In the genomic region with DNA sequence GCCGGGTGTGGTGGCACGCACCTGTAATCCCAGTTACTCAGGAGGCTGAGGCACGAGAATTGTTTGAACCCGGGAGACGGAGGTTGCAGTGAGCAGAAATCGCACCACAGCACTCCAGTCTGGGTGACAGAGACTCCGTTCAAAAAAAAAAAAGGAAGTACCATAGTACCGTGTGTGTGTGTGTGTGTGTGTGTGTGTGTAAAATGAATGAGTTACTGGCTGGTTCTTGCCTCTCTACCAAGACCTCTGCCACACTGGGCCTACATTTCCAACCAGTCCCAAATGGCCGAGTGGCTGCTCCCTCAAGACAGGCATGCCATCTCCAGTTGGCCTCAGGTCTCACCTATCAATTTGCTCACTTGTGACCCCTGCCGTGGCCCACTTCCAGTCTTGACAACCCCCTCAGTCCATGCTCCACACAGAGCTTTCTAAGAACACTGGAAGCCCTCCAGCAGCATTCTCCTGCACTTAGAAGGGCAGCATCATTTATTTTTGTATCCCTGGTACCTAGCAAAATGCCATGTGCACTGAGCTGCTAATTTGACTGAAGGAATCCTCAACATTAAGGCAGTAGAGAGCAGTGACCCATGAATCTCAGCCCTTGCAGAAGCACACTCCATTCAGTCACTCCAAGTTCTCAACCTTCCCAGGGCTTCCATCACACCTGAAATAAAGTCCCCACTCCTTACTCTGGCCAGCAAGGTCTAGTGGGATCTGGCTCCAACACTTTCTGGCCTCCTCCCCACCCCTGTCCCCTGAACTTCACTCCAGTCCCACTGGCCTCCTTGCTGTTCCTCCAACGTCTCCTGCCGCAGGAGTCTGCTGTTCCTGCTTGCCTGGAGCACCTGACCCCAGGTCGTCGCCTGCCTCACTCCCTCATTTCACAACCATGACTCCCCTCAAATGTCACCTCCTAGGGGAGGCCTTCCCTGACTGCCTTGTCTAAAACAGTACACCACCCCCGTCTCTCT, we compare ENCODE assay signal across 10 cellular contexts. TPM values are rescaled to one million over a fixed set of nuclear protein-coding genes. Genes with fewer than 3 reads are reported as not detected.
A peak's percentile ranks its signal among the peaks of the same experiment; 100 is the strongest.
DNase-seq lines count a peak whose midpoint lies in the region; ATAC-seq, FAIRE-seq and TF ChIP-seq lines count a peak whose summit lies in the region.
"Had no signal": no experiment of that assay in that cellular context is flagged by ENCODE, and none has a peak within 500 bp of the region (broad histone marks: within the 10 kb centered on the region; RNA-seq: fewer than 3 reads in every experiment).

No MANE protein-coding gene starts in this region.

- WGBS in small intestine, 3 donors = 75 to 80% (median 80%) methylated on average over 15 of the region's 15 CpGs

- peak overlapping the region; percentile 48; the same call in 1 of the 2 replicates for H3K27ac ChIP-seq in HCT116 (ENCODE audit: low read depth, low read length)
- H3K27ac ChIP-seq in RWPE1 = peak overlapping the region; percentile 71
- H3K27ac ChIP-seq in small intestine (ENCODE audit: low read depth in 1 of 2, low read length in 1 of 2) = peak overlapping the region; percentile 15 to 32

- POLR2A ChIA-PET in HCT116 (lab: Charles Lee) (no interaction called here), RWPE1 (lab: Yijun Ruan, JAX; ENCODE audit: low non-redundant PET) (no interaction called here)

- H3K36me3 Mint-ChIP-seq in endothelial cell (ENCODE audit: low read depth, unreplicated experiment) = peaks cover 29% of the 10 kb centered on the region

- H3K9ac ChIP-seq in HCT116 (ENCODE audit: low read length) = no peak overlapping the region

- no peak for DNase-seq in HCT116 (ENCODE audit: low read depth, low spot score)
- no peak for DNase-seq in RWPE1 (ENCODE audit: low spot score)
- no peak for DNase-seq in endothelial cell (ENCODE audit: low spot score)
- no peak for DNase-seq in small intestine
- no peak for DNase-seq in cortex of kidney (lab: John Stamatoyannopoulos, UW)
- DNase-seq in COLO668 (lab: John Stamatoyannopoulos, UW; ENCODE audit: unreplicated experiment) = no peak
- DNase-seq: HCEC 1CT had no signal

- H3K4me2 ChIP-seq in HCT116 (ENCODE audit: low read length) = no peak overlapping the region

- no peaks in the 10 kb centered on the region for H3K9me3 Mint-ChIP-seq in endothelial cell (ENCODE audit: unreplicated experiment)

- H3K27me3 Mint-ChIP-seq in endothelial cell (ENCODE audit: unreplicated experiment) = peaks cover 10% of the 10 kb centered on the region

- peaks cover 91% of the 10 kb centered on the region for H3K79me2 ChIP-seq in HCT116 (ENCODE audit: insufficient read depth, low read length)

- TF ChIP-seq CTCF in HCT116 (IDR thresholded peaks at IDR 0.05 in 2 of 3, conservative IDR thresholded peaks at IDR 0.05 in 1 of 3; ENCODE audit: borderline replicate concordance in 1 of 3, insufficient read depth in 1 of 3, low read depth in 2 of 3, low read length in 2 of 3) (no peak), RWPE1 (conservative IDR thresholded peaks at IDR 0.05; ENCODE audit: low read depth) (no peak), endothelial cell (IDR thresholded peaks at IDR 0.05; ENCODE audit: unreplicated experiment) (no peak)

- H3K27me3 ChIP-seq in HCT116 (ENCODE audit: insufficient read depth, low read length) = no peaks in the 10 kb centered on the region
- H3K27me3 ChIP-seq in small intestine (ENCODE audit: control insufficient read depth in 2 of 2, insufficient read depth in 2 of 2, low read length in 2 of 2) = no peaks in the 10 kb centered on the region

- H3K4me3 ChIP-seq in HCT116 (replicated peaks in 1 of 2; ENCODE audit: low read depth in 1 of 2, low read length in 2 of 2) (no peak overlapping the region), small intestine (ENCODE audit: low read depth in 1 of 2, low read length in 2 of 2) (no peak overlapping the region)

- H2AFZ ChIP-seq in HCT116 (ENCODE audit: low read depth, low read length, poor library complexity, severe bottlenecking) = no peak overlapping the region

- FAIRE-seq in small intestine (lab: Jason Lieb, UNC) = no peak

- no peak for TF ChIP-seq RAD21 in HCT116 (IDR thresholded peaks at IDR 0.05; ENCODE audit: low read depth)

- H3K9me3 ChIP-seq in HCT116 (ENCODE audit: control insufficient read depth in 1 of 2, insufficient read depth in 1 of 2, low read depth in 1 of 2, low read length in 2 of 2) (no peaks in the 10 kb centered on the region), small intestine (ENCODE audit: control insufficient read depth, low read depth) (no peaks in the 10 kb centered on the region)

- ATAC-seq in HCT116 = no peak
- no peak for ATAC-seq in HG03159 (IDR thresholded peaks at IDR 0.05; ENCODE audit: unreplicated experiment)
- no peak for ATAC-seq in GM21390 (IDR thresholded peaks at IDR 0.05; ENCODE audit: unreplicated experiment)

- RAD21 ChIA-PET in HCT116 (lab: Charles Lee; ENCODE audit: low non-redundant PET in 1 of 2, low total read pairs in 2 of 2, uncharacterized antibody in 2 of 2, unreplicated experiment in 2 of 2) = no interaction called here

- intact Hi-C loops in HCT116 (cut with micrococcal nuclease) = no loop called here

- no peak for TF ChIP-seq POLR2A in HCT116 (IDR thresholded peaks at IDR 0.05; ENCODE audit: borderline replicate concordance, extremely low read depth, insufficient read depth, insufficient read length)

- no peaks in the 10 kb centered on the region for H4K20me1 ChIP-seq in HCT116 (ENCODE audit: insufficient read depth)

- CTCF ChIA-PET in HCT116 (lab: Charles Lee) = no interaction called here
- CTCF ChIA-PET in RWPE1 (lab: Yijun Ruan, JAX) = interaction anchor here (1.3 to 11.0 kb wide), 2 partner anchors 53 to 54 kb away, joined by 3 to 163 read pairs; a partner anchor contains a TSS

- H3K36me3 ChIP-seq in HCT116 (ENCODE audit: control insufficient read depth in 1 of 2, insufficient read depth in 2 of 2, low read length in 2 of 2) (peaks cover 2 to 61% of the 10 kb centered on the region in 2 experiments; a peak in 2 of 4 replicates), small intestine (ENCODE audit: control insufficient read depth in 2 of 2, insufficient read depth in 2 of 2, low read length in 2 of 2) (peaks cover 3 to 15% of the 10 kb centered on the region in 2 donors)

- no peaks in the 10 kb centered on the region for H3K9me2 ChIP-seq in HCT116 (ENCODE audit: insufficient read depth)

- peaks cover 38% of the 10 kb centered on the region for H3K4me1 Mint-ChIP-seq in endothelial cell (ENCODE audit: unreplicated experiment)

- no peak overlapping the region for H3K27ac Mint-ChIP-seq in endothelial cell (ENCODE audit: unreplicated experiment)

- BruUV-seq in HCT116 (replicated peaks; lab: Mats Ljungman, UMichigan) = no TSS peak

- H3K4me1 ChIP-seq in HCT116 (ENCODE audit: control insufficient read depth in 1 of 2, insufficient read depth in 2 of 2, low read length in 2 of 2) = peaks cover 35 to 87% of the 10 kb centered on the region in 2 experiments
- H3K4me1 ChIP-seq in small intestine (ENCODE audit: control insufficient read depth in 2 of 2, insufficient read depth in 1 of 2, low read depth in 1 of 2, low read length in 1 of 2) = peaks cover 7 to 9% of the 10 kb centered on the region in 2 donors

- peak overlapping the region; percentile 29 for H3K4me3 Mint-ChIP-seq in endothelial cell (ENCODE audit: unreplicated experiment)

TF ChIP-seq in HCT116, 20 proteins besides CTCF, POLR2A, EP300 and RAD21 (continues in another document):
- TF ChIP-seq POLR2AphosphoS5 (IDR thresholded peaks at IDR 0.05; ENCODE audit: low read depth, low read length) = no peak
- TF ChIP-seq EZH2 (IDR thresholded peaks at IDR 0.05) = no peak
- TF ChIP-seq SIN3A (IDR thresholded peaks at IDR 0.05; ENCODE audit: low read depth) = no peak
- TF ChIP-seq ZNF274 (IDR thresholded peaks at IDR 0.05; ENCODE audit: low read depth, low read length) = no peak
- TF ChIP-seq FOSL1 (IDR thresholded peaks at IDR 0.05; ENCODE audit: low read depth) = no peak
- TF ChIP-seq SRF (IDR thresholded peaks at IDR 0.05; ENCODE audit: low read depth) = no peak
- TF ChIP-seq CEBPB (IDR thresholded peaks at IDR 0.05; ENCODE audit: low read depth) = no peak
- TF ChIP-seq TCF7L2 (IDR thresholded peaks at IDR 0.05; ENCODE audit: borderline replicate concordance, extremely low read depth, insufficient read depth, insufficient read length) = no peak
- no peak for TF ChIP-seq EGR1 (IDR thresholded peaks at IDR 0.05; ENCODE audit: low read depth)
- no peak for TF ChIP-seq YY1 (IDR thresholded peaks at IDR 0.05; ENCODE audit: extremely low read depth, insufficient replicate concordance, low read depth, low read length)
- TF ChIP-seq, protein P1, sequence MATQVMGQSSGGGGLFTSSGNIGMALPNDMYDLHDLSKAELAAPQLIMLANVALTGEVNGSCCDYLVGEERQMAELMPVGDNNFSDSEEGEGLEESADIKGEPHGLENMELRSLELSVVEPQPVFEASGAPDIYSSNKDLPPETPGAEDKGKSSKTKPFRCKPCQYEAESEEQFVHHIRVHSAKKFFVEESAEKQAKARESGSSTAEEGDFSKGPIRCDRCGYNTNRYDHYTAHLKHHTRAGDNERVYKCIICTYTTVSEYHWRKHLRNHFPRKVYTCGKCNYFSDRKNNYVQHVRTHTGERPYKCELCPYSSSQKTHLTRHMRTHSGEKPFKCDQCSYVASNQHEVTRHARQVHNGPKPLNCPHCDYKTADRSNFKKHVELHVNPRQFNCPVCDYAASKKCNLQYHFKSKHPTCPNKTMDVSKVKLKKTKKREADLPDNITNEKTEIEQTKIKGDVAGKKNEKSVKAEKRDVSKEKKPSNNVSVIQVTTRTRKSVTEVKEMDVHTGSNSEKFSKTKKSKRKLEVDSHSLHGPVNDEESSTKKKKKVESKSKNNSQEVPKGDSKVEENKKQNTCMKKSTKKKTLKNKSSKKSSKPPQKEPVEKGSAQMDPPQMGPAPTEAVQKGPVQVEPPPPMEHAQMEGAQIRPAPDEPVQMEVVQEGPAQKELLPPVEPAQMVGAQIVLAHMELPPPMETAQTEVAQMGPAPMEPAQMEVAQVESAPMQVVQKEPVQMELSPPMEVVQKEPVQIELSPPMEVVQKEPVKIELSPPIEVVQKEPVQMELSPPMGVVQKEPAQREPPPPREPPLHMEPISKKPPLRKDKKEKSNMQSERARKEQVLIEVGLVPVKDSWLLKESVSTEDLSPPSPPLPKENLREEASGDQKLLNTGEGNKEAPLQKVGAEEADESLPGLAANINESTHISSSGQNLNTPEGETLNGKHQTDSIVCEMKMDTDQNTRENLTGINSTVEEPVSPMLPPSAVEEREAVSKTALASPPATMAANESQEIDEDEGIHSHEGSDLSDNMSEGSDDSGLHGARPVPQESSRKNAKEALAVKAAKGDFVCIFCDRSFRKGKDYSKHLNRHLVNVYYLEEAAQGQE (IDR thresholded peaks at IDR 0.05; ENCODE audit: low read depth) = no peak

RNA-seq across cellular contexts. Expression of a gene that starts 29.9 kb away (rescaled TPM):
- total RNA-seq in HCT116 (2021; ENCODE audit: unreplicated experiment) (not detected), endothelial cell (ENCODE audit: unreplicated experiment) (not detected)
- polyA plus RNA-seq in HCT116 (2012) = 0.11 TPM in 1 of 2 replicates, not detected in the other
- 1 to 10 TPM in 1 of 3 donors, not detected in 2; 3.7 TPM for polyA plus RNA-seq in small intestine
- total RNA-seq: M059J had no signal

RNA-seq across cellular contexts. Expression of a gene that starts 55.1 kb away (rescaled TPM):
- 226 TPM for total RNA-seq in HCT116 (2021; ENCODE audit: unreplicated experiment)
- polyA plus RNA-seq in HCT116 (2012) = 186 and 209 TPM in 2 replicates
- total RNA-seq in endothelial cell (ENCODE audit: unreplicated experiment) = 52.9 TPM
- polyA plus RNA-seq in small intestine = 100 to 1,000 TPM in 1 of 3 donors, 10 to 100 TPM in 2; 79.7 to 160 (median 92.8) TPM
